ENCODE assay signal across 1 cellular context in genomic region chr6:166005846-166006592, GRCh38.
TF ChIP-seq lines count a peak whose summit lies in the region.

No MANE protein-coding gene starts in this region.

TF ChIP-seq in HEK293, 187 proteins besides CTCF, POLR2A, EP300 and RAD21 (continued from another document and continues in another):
- TF ChIP-seq ZNF23 (tag by site-specific recombination; IDR thresholded peaks at IDR 0.05; ENCODE audit: borderline replicate concordance) (no peak), FEZF1 (tag by site-specific recombination; IDR thresholded peaks at IDR 0.05) (peak; percentile 82), ZNF707 (tag by site-specific recombination; IDR thresholded peaks at IDR 0.05) (no peak), ZBTB48 (tag by site-specific recombination; IDR thresholded peaks at IDR 0.05) (peak; percentile 92), KLF1 (tag by site-specific recombination; IDR thresholded peaks at IDR 0.05) (no peak), ZBTB20 (tag by site-specific recombination; IDR thresholded peaks at IDR 0.05) (no peak), SETDB1 (IDR thresholded peaks at IDR 0.05; ENCODE audit: insufficient read length, low read length) (no peak), ZBTB1 (tag by site-specific recombination; IDR thresholded peaks at IDR 0.05) (no peak), BCL11B (tag by site-specific recombination; IDR thresholded peaks at IDR 0.05; ENCODE audit: low read depth) (no peak), ZNF394 (tag by site-specific recombination; IDR thresholded peaks at IDR 0.05; ENCODE audit: borderline replicate concordance) (0 out of 2 replicates have a peak, but pooled peaks have one; percentile 35), ZNF184 (tag by site-specific recombination; IDR thresholded peaks at IDR 0.05) (peak; percentile 70), ZNF16 (tag by site-specific recombination; IDR thresholded peaks at IDR 0.05; ENCODE audit: low read depth) (no peak), ZNF776 (tag by site-specific recombination; IDR thresholded peaks at IDR 0.05; ENCODE audit: borderline replicate concordance) (no peak), ELK4 (IDR thresholded peaks at IDR 0.05; ENCODE audit: borderline replicate concordance, low read depth, low read length) (no peak), ZXDB (tag by site-specific recombination; IDR thresholded peaks at IDR 0.05) (no peak; the same call in 1 of the 2 replicates), HIC1 (tag by site-specific recombination; IDR thresholded peaks at IDR 0.05) (no peak), ZNF785 (tag by site-specific recombination; IDR thresholded peaks at IDR 0.05) (no peak), ZNF416 (tag by site-specific recombination; IDR thresholded peaks at IDR 0.05) (no peak), ZSCAN30 (tag by site-specific recombination; IDR thresholded peaks at IDR 0.05) (peak; percentile 53; the same call in 1 of the 2 replicates), ZNF354C (tag by site-specific recombination; IDR thresholded peaks at IDR 0.05; ENCODE audit: borderline replicate concordance, low read depth) (no peak), GLI4 (tag by site-specific recombination; IDR thresholded peaks at IDR 0.05) (no peak), ZNF214 (tag by site-specific recombination; IDR thresholded peaks at IDR 0.05; ENCODE audit: borderline replicate concordance) (no peak), ZNF791 (tag by site-specific recombination; IDR thresholded peaks at IDR 0.05) (no peak), ZNF48 (tag by site-specific recombination; IDR thresholded peaks at IDR 0.05) (no peak), KLF17 (tag by site-specific recombination; IDR thresholded peaks at IDR 0.05) (peak; percentile 73; the same call in 1 of the 2 replicates), ZFP3 (tag by site-specific recombination; IDR thresholded peaks at IDR 0.05; ENCODE audit: low read depth) (no peak), ZNF121 (tag by site-specific recombination; IDR thresholded peaks at IDR 0.05) (no peak), YY1 (tag by site-specific recombination; IDR thresholded peaks at IDR 0.05) (no peak), ZNF174 (tag by site-specific recombination; IDR thresholded peaks at IDR 0.05) (no peak), ZBTB44 (tag by site-specific recombination; IDR thresholded peaks at IDR 0.05) (peak; percentile 87), ZNF10 (tag by site-specific recombination; IDR thresholded peaks at IDR 0.05) (peak; percentile 29; the same call in 1 of the 2 replicates), ZBTB8A (tag by site-specific recombination; IDR thresholded peaks at IDR 0.05) (no peak), ZNF2 (tag by site-specific recombination; IDR thresholded peaks at IDR 0.05) (peak; percentile 59; the same call in 1 of the 2 replicates), KLF7 (tag by site-specific recombination; IDR thresholded peaks at IDR 0.05; ENCODE audit: borderline replicate concordance) (no peak), ZNF555 (tag by site-specific recombination; conservative IDR thresholded peaks at IDR 0.05) (no peak), ZNF146 (tag by site-specific recombination; IDR thresholded peaks at IDR 0.05) (peak; percentile 27; the same call in 1 of the 2 replicates), ZNF544 (tag by site-specific recombination; IDR thresholded peaks at IDR 0.05) (no peak), KLF8 (tag by site-specific recombination; IDR thresholded peaks at IDR 0.05) (peak; percentile 66), ZNF549 (tag by site-specific recombination; IDR thresholded peaks at IDR 0.05) (no peak), ZNF76 (tag by site-specific recombination; IDR thresholded peaks at IDR 0.05; ENCODE audit: borderline replicate concordance, low read depth) (0 out of 2 replicates have a peak, but pooled peaks have one; percentile 17), ZBTB11 (tag by site-specific recombination; conservative IDR thresholded peaks at IDR 0.05; ENCODE audit: low read depth) (0 out of 2 replicates have a peak, but pooled peaks have one; percentile 11), RBAK (tag by site-specific recombination; IDR thresholded peaks at IDR 0.05) (no peak), ZNF280C (tag by site-specific recombination; IDR thresholded peaks at IDR 0.05) (no peak), KLF10 (tag by site-specific recombination; IDR thresholded peaks at IDR 0.05) (peak; percentile 91), SALL2 (tag by site-specific recombination; IDR thresholded peaks at IDR 0.05; ENCODE audit: borderline replicate concordance) (no peak)
- TF ChIP-seq, protein P1, sequence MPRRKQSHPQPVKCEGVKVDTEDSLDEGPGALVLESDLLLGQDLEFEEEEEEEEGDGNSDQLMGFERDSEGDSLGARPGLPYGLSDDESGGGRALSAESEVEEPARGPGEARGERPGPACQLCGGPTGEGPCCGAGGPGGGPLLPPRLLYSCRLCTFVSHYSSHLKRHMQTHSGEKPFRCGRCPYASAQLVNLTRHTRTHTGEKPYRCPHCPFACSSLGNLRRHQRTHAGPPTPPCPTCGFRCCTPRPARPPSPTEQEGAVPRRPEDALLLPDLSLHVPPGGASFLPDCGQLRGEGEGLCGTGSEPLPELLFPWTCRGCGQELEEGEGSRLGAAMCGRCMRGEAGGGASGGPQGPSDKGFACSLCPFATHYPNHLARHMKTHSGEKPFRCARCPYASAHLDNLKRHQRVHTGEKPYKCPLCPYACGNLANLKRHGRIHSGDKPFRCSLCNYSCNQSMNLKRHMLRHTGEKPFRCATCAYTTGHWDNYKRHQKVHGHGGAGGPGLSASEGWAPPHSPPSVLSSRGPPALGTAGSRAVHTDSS (tag by site-specific recombination; IDR thresholded peaks at IDR 0.05), result no peak
- TF ChIP-seq, protein P2, sequence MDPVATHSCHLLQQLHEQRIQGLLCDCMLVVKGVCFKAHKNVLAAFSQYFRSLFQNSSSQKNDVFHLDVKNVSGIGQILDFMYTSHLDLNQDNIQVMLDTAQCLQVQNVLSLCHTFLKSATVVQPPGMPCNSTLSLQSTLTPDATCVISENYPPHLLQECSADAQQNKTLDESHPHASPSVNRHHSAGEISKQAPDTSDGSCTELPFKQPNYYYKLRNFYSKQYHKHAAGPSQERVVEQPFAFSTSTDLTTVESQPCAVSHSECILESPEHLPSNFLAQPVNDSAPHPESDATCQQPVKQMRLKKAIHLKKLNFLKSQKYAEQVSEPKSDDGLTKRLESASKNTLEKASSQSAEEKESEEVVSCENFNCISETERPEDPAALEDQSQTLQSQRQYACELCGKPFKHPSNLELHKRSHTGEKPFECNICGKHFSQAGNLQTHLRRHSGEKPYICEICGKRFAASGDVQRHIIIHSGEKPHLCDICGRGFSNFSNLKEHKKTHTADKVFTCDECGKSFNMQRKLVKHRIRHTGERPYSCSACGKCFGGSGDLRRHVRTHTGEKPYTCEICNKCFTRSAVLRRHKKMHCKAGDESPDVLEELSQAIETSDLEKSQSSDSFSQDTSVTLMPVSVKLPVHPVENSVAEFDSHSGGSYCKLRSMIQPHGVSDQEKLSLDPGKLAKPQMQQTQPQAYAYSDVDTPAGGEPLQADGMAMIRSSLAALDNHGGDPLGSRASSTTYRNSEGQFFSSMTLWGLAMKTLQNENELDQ (tag by site-specific recombination; IDR thresholded peaks at IDR 0.05; ENCODE audit: low read depth), result no peak
- TF ChIP-seq, protein P3, sequence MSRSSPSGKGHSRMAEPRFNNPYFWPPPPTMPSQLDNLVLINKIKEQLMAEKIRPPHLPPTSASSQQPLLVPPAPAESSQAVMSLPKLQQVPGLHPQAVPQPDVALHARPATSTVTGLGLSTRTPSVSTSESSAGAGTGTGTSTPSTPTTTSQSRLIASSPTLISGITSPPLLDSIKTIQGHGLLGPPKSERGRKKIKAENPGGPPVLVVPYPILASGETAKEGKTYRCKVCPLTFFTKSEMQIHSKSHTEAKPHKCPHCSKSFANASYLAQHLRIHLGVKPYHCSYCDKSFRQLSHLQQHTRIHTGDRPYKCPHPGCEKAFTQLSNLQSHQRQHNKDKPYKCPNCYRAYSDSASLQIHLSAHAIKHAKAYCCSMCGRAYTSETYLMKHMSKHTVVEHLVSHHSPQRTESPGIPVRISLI (tag by site-specific recombination; IDR thresholded peaks at IDR 0.05), result peak; percentile 97
- TF ChIP-seq, protein P4, sequence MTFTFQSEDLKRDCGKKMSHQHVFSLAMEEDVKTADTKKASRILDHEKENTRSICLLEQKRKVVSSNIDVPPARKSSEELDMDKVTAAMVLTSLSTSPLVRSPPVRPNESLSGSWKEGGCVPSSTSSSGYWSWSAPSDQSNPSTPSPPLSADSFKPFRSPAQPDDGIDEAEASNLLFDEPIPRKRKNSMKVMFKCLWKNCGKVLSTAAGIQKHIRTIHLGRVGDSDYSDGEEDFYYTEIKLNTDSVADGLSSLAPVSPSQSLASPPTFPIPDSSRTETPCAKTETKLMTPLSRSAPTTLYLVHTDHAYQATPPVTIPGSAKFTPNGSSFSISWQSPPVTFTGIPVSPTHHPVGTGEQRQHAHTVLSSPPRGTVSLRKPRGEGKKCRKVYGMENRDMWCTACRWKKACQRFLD (tag by site-specific recombination; IDR thresholded peaks at IDR 0.05), result no peak
